Comparison of ENCODE assay signal across 1 cellular context in the genomic region with DNA sequence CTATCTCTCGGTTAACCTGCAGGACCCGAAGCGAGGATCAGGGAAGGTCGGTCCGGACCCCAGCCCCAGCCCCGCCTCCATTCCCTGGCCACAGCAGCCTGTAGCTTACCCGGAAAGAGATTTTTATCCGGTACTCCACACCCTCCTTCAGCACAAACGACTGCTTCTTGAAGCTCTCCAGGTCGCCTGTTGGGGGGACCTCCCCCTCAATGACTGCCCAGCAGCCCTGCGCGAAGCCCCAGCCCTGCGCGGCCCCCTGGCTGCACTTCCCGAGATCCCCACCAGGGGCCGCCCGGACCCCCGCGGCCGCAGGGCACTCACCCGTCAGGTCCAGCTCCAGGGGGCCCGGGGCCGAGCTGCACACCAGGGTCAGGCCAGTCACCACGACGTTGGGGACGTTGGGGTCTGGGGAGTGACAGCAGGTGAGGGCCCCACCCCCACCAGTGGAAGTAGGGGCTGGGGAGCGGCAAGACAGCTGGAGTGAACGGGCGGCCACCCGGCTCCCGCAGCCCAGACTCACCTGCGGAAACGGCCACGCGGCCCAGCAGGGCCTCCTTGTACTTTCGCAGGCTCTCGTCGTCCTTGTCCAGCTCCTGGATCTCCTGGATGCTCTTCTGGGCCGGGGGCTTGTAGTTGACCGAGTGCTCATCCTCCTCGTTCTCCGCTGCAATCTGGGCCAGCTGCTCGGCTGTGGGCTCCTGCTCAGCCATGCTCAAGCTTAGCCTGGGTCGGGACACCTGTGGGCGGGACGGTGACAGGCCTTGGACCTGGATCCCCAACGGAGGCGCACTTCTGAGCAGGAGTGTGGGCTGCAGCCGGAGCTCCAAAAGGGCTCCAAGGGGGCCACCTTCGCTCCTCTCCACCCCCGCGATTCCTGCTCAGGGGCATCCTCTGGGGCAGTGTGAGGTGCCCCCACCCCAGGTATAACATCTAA.
TF ChIP-seq lines count a peak whose summit lies in the region.

No MANE protein-coding gene starts in this region.

TF ChIP-seq in HepG2, 621 proteins besides CTCF, POLR2A, EP300 and RAD21 (continued from another document and continues in another):
- TF ChIP-seq, protein P1, sequence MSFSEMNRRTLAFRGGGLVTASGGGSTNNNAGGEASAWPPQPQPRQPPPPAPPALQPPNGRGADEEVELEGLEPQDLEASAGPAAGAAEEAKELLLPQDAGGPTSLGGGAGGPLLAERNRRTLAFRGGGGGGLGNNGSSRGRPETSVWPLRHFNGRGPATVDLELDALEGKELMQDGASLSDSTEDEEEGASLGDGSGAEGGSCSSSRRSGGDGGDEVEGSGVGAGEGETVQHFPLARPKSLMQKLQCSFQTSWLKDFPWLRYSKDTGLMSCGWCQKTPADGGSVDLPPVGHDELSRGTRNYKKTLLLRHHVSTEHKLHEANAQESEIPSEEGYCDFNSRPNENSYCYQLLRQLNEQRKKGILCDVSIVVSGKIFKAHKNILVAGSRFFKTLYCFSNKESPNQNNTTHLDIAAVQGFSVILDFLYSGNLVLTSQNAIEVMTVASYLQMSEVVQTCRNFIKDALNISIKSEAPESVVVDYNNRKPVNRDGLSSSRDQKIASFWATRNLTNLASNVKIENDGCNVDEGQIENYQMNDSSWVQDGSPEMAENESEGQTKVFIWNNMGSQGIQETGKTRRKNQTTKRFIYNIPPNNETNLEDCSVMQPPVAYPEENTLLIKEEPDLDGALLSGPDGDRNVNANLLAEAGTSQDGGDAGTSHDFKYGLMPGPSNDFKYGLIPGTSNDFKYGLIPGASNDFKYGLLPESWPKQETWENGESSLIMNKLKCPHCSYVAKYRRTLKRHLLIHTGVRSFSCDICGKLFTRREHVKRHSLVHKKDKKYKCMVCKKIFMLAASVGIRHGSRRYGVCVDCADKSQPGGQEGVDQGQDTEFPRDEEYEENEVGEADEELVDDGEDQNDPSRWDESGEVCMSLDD (CRISPR knock-in tag; IDR thresholded peaks at IDR 0.05; ENCODE audit: borderline replicate concordance): peak; percentile 62; the same call in 1 of the 2 replicates
- TF ChIP-seq U2AF1 (optimal IDR thresholded peaks at IDR 0.05; ENCODE audit: low read depth, low read length): no peak
- TF ChIP-seq FOXK1 (CRISPR knock-in tag; IDR thresholded peaks at IDR 0.05; ENCODE audit: borderline replicate concordance, low read depth): peak; percentile 2; the same call in 1 of the 2 replicates
- no peak for TF ChIP-seq PHB2 (IDR thresholded peaks at IDR 0.05; ENCODE audit: partially characterized antibody)
- 0 out of 2 replicates have a peak, but pooled peaks have one; percentile 3 for TF ChIP-seq HNF4A (CRISPR knock-in tag; IDR thresholded peaks at IDR 0.05)
- no peak; the same call in 1 of the 2 replicates for TF ChIP-seq RBAK (CRISPR knock-in tag; IDR thresholded peaks at IDR 0.05)
- TF ChIP-seq, protein P2, sequence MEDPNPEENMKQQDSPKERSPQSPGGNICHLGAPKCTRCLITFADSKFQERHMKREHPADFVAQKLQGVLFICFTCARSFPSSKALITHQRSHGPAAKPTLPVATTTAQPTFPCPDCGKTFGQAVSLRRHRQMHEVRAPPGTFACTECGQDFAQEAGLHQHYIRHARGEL (CRISPR knock-in tag; IDR thresholded peaks at IDR 0.05): no peak; the same call in 1 of the 2 replicates
- no peak for TF ChIP-seq ZNF232 (CRISPR knock-in tag; IDR thresholded peaks at IDR 0.05; ENCODE audit: borderline replicate concordance)
- no peak; the same call in 1 of the 2 replicates for TF ChIP-seq SSRP1 (CRISPR knock-in tag; IDR thresholded peaks at IDR 0.05)
- TF ChIP-seq, protein P3, sequence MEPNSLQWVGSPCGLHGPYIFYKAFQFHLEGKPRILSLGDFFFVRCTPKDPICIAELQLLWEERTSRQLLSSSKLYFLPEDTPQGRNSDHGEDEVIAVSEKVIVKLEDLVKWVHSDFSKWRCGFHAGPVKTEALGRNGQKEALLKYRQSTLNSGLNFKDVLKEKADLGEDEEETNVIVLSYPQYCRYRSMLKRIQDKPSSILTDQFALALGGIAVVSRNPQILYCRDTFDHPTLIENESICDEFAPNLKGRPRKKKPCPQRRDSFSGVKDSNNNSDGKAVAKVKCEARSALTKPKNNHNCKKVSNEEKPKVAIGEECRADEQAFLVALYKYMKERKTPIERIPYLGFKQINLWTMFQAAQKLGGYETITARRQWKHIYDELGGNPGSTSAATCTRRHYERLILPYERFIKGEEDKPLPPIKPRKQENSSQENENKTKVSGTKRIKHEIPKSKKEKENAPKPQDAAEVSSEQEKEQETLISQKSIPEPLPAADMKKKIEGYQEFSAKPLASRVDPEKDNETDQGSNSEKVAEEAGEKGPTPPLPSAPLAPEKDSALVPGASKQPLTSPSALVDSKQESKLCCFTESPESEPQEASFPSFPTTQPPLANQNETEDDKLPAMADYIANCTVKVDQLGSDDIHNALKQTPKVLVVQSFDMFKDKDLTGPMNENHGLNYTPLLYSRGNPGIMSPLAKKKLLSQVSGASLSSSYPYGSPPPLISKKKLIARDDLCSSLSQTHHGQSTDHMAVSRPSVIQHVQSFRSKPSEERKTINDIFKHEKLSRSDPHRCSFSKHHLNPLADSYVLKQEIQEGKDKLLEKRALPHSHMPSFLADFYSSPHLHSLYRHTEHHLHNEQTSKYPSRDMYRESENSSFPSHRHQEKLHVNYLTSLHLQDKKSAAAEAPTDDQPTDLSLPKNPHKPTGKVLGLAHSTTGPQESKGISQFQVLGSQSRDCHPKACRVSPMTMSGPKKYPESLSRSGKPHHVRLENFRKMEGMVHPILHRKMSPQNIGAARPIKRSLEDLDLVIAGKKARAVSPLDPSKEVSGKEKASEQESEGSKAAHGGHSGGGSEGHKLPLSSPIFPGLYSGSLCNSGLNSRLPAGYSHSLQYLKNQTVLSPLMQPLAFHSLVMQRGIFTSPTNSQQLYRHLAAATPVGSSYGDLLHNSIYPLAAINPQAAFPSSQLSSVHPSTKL (CRISPR knock-in tag; IDR thresholded peaks at IDR 0.05): no peak
- TF ChIP-seq, protein P4, sequence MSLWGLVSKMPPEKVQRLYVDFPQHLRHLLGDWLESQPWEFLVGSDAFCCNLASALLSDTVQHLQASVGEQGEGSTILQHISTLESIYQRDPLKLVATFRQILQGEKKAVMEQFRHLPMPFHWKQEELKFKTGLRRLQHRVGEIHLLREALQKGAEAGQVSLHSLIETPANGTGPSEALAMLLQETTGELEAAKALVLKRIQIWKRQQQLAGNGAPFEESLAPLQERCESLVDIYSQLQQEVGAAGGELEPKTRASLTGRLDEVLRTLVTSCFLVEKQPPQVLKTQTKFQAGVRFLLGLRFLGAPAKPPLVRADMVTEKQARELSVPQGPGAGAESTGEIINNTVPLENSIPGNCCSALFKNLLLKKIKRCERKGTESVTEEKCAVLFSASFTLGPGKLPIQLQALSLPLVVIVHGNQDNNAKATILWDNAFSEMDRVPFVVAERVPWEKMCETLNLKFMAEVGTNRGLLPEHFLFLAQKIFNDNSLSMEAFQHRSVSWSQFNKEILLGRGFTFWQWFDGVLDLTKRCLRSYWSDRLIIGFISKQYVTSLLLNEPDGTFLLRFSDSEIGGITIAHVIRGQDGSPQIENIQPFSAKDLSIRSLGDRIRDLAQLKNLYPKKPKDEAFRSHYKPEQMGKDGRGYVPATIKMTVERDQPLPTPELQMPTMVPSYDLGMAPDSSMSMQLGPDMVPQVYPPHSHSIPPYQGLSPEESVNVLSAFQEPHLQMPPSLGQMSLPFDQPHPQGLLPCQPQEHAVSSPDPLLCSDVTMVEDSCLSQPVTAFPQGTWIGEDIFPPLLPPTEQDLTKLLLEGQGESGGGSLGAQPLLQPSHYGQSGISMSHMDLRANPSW (CRISPR knock-in tag; IDR thresholded peaks at IDR 0.05; ENCODE audit: borderline replicate concordance): no peak
- TF ChIP-seq KAT8 (CRISPR knock-in tag; IDR thresholded peaks at IDR 0.05): no peak
- no peak for TF ChIP-seq NONO (IDR thresholded peaks at IDR 0.05)
- peak; percentile 91 for TF ChIP-seq NONO (CRISPR knock-in tag; conservative IDR thresholded peaks at IDR 0.05)
- TF ChIP-seq, protein P5, sequence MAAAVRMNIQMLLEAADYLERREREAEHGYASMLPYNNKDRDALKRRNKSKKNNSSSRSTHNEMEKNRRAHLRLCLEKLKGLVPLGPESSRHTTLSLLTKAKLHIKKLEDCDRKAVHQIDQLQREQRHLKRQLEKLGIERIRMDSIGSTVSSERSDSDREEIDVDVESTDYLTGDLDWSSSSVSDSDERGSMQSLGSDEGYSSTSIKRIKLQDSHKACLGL (CRISPR knock-in tag; IDR thresholded peaks at IDR 0.05): no peak; the same call in 1 of the 2 replicates
- TF ChIP-seq ZNF333 (CRISPR knock-in tag; IDR thresholded peaks at IDR 0.05; ENCODE audit: borderline replicate concordance): peak; percentile 53; the same call in 1 of the 2 replicates
- TF ChIP-seq ZNF891 (CRISPR knock-in tag; IDR thresholded peaks at IDR 0.05): no peak; the same call in 1 of the 2 replicates
- TF ChIP-seq ZNF557 (CRISPR knock-in tag; IDR thresholded peaks at IDR 0.05): no peak
- TF ChIP-seq NR2F6 (IDR thresholded peaks at IDR 0.05): no peak
- no peak; the same call in 1 of the 2 replicates for TF ChIP-seq NR2F6 (CRISPR knock-in tag; IDR thresholded peaks at IDR 0.05)
- no peak for TF ChIP-seq NFATC3 (CRISPR knock-in tag; IDR thresholded peaks at IDR 0.05)
- TF ChIP-seq ZNF138 (CRISPR knock-in tag; IDR thresholded peaks at IDR 0.05; ENCODE audit: low read depth): no peak
- TF ChIP-seq NFYC (CRISPR knock-in tag; IDR thresholded peaks at IDR 0.05): no peak
- TF ChIP-seq ZNF652 (CRISPR knock-in tag; IDR thresholded peaks at IDR 0.05; ENCODE audit: borderline replicate concordance, low read depth): no peak
- no peak for TF ChIP-seq TRIM24 (CRISPR knock-in tag; IDR thresholded peaks at IDR 0.05)
- TF ChIP-seq ZNF589 (CRISPR knock-in tag; conservative IDR thresholded peaks at IDR 0.05): peak; percentile 84; the same call in 1 of the 2 replicates
- TF ChIP-seq FOXA1 (IDR thresholded peaks at IDR 0.05): no peak
- TF ChIP-seq FOXA1 (CRISPR knock-in tag; IDR thresholded peaks at IDR 0.05): no peak
- TF ChIP-seq HOXA7 (CRISPR knock-in tag; IDR thresholded peaks at IDR 0.05): no peak
- TF ChIP-seq BORCS8-MEF2B (CRISPR knock-in tag; IDR thresholded peaks at IDR 0.05): peak; percentile 58; the same call in 1 of the 2 replicates
- TF ChIP-seq RNF2 (conservative IDR thresholded peaks at IDR 0.05; ENCODE audit: low read depth): no peak
- TF ChIP-seq, protein P6, sequence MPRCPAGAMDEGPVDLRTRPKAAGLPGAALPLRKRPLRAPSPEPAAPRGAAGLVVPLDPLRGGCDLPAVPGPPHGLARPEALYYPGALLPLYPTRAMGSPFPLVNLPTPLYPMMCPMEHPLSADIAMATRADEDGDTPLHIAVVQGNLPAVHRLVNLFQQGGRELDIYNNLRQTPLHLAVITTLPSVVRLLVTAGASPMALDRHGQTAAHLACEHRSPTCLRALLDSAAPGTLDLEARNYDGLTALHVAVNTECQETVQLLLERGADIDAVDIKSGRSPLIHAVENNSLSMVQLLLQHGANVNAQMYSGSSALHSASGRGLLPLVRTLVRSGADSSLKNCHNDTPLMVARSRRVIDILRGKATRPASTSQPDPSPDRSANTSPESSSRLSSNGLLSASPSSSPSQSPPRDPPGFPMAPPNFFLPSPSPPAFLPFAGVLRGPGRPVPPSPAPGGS (CRISPR knock-in tag; IDR thresholded peaks at IDR 0.05): peak; percentile 19; the same call in 1 of the 2 replicates
- TF ChIP-seq ZNF775 (CRISPR knock-in tag; IDR thresholded peaks at IDR 0.05; ENCODE audit: borderline replicate concordance): no peak
- TF ChIP-seq DR1 (CRISPR knock-in tag; IDR thresholded peaks at IDR 0.05): 0 out of 2 replicates have a peak, but pooled peaks have one; percentile 30
- no peak for TF ChIP-seq ZNF451 (CRISPR knock-in tag; IDR thresholded peaks at IDR 0.05)
- TF ChIP-seq PLRG1 (conservative IDR thresholded peaks at IDR 0.05): no peak
- TF ChIP-seq ZNF766 (CRISPR knock-in tag; IDR thresholded peaks at IDR 0.05; ENCODE audit: borderline replicate concordance): 0 out of 2 replicates have a peak, but pooled peaks have one; percentile 35
- TF ChIP-seq TBX2 (CRISPR knock-in tag; IDR thresholded peaks at IDR 0.05; ENCODE audit: borderline replicate concordance): 0 out of 2 replicates have a peak, but pooled peaks have one; percentile 21
- TF ChIP-seq, protein P7, sequence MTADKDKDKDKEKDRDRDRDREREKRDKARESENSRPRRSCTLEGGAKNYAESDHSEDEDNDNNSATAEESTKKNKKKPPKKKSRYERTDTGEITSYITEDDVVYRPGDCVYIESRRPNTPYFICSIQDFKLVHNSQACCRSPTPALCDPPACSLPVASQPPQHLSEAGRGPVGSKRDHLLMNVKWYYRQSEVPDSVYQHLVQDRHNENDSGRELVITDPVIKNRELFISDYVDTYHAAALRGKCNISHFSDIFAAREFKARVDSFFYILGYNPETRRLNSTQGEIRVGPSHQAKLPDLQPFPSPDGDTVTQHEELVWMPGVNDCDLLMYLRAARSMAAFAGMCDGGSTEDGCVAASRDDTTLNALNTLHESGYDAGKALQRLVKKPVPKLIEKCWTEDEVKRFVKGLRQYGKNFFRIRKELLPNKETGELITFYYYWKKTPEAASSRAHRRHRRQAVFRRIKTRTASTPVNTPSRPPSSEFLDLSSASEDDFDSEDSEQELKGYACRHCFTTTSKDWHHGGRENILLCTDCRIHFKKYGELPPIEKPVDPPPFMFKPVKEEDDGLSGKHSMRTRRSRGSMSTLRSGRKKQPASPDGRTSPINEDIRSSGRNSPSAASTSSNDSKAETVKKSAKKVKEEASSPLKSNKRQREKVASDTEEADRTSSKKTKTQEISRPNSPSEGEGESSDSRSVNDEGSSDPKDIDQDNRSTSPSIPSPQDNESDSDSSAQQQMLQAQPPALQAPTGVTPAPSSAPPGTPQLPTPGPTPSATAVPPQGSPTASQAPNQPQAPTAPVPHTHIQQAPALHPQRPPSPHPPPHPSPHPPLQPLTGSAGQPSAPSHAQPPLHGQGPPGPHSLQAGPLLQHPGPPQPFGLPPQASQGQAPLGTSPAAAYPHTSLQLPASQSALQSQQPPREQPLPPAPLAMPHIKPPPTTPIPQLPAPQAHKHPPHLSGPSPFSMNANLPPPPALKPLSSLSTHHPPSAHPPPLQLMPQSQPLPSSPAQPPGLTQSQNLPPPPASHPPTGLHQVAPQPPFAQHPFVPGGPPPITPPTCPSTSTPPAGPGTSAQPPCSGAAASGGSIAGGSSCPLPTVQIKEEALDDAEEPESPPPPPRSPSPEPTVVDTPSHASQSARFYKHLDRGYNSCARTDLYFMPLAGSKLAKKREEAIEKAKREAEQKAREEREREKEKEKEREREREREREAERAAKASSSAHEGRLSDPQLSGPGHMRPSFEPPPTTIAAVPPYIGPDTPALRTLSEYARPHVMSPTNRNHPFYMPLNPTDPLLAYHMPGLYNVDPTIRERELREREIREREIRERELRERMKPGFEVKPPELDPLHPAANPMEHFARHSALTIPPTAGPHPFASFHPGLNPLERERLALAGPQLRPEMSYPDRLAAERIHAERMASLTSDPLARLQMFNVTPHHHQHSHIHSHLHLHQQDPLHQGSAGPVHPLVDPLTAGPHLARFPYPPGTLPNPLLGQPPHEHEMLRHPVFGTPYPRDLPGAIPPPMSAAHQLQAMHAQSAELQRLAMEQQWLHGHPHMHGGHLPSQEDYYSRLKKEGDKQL (CRISPR knock-in tag; IDR thresholded peaks at IDR 0.05; ENCODE audit: low read depth): 0 out of 2 replicates have a peak, but pooled peaks have one; percentile 7
- 0 out of 2 replicates have a peak, but pooled peaks have one; percentile 20 for TF ChIP-seq ZNF746 (CRISPR knock-in tag; IDR thresholded peaks at IDR 0.05)
- TF ChIP-seq PHF21A (CRISPR knock-in tag; IDR thresholded peaks at IDR 0.05): no peak
